In genomic region chr20:41632896-41633295, GRCh38 we compare ENCODE assay signal across 15 cellular contexts. TPM values are rescaled to one million over a fixed set of nuclear protein-coding genes. Genes with fewer than 3 reads are reported as not detected.
A peak's percentile ranks its signal among the peaks of the same experiment; 100 is the strongest.
DNase-seq lines count a peak whose midpoint lies in the region; ATAC-seq and TF ChIP-seq lines count a peak whose summit lies in the region.
"Had no signal": no experiment of that assay in that cellular context is flagged by ENCODE, and none has a peak within 500 bp of the region (broad histone marks: within the 10 kb centered on the region; RNA-seq: fewer than 3 reads in every experiment).

No MANE protein-coding gene starts in this region.

- intact Hi-C loops in activated CD8-positive, alpha-beta T cell treated with anti-CD3 and anti-CD28 coated beads for 36 hours (cut with micrococcal nuclease): no loop called here

- POLR2A ChIA-PET in activated CD8-positive, alpha-beta T cell treated with anti-CD3 and anti-CD28 coated beads for 36 hours (lab: Charles Lee): no interaction called here
- POLR2A ChIA-PET in activated CD8-positive, alpha-beta T cell treated with anti-CD3 and anti-CD28 coated beads, Interleukin-2, amount 10 ng/mL, durations not matched to agents 7 days and 5 days (lab: Charles Lee): no interaction called here

- DNase-seq in activated CD8-positive, alpha-beta T cell treated with anti-CD3 and anti-CD28 coated beads for 36 hours: no peak
- no peak for DNase-seq in activated CD8-positive, alpha-beta T cell treated with anti-CD3 and anti-CD28 coated beads, Interleukin-2, amount 10 ng/mL, durations not matched to agents 7 days and 5 days
- DNase-seq in NOMO-1 treated with dmso at 0.1 percent for 144 hours (lab: John Stamatoyannopoulos, UW; ENCODE audit: unreplicated experiment) (peak; percentile 78), epithelial cell of prostate (ENCODE audit: low read depth, low spot score) (peak; percentile 73), coronary artery (ENCODE audit: low spot score) (no peak), NCI-H2107 (lab: John Stamatoyannopoulos, UW) (no peak)
- DNase-seq in stimulated activated naive CD8-positive, alpha-beta T cell treated with anti-CD3 and anti-CD28 coated beads, Interleukin-15, amount 100 ng/mL, for 72 hours: no peak
- DNase-seq: activated T-cell treated with anti-CD3 and anti-CD28 coated beads, Interleukin-2, amount 50 U/mL, for 24 hours; H9; NCI-H1436; NK-92 treated with Interleukin-12 subunit alpha and Interleukin-12 subunit beta, amount 100 ng/mL, for 24 hours; T1000; transverse colon had no signal

- no peak overlapping the region for H3K4me3 ChIP-seq in coronary artery
- H3K4me3 ChIP-seq: gastroesophageal sphincter, transverse colon had no signal

- CTCF ChIA-PET in activated CD8-positive, alpha-beta T cell treated with anti-CD3 and anti-CD28 coated beads for 36 hours (lab: Charles Lee): interaction anchor here (1.0 kb wide), 1 partner anchor 138 kb away, joined by 3 read pairs; no protein-coding TSS in a partner anchor
- CTCF ChIA-PET in activated CD8-positive, alpha-beta T cell treated with anti-CD3 and anti-CD28 coated beads, Interleukin-2, amount 10 ng/mL, durations not matched to agents 7 days and 5 days (lab: Charles Lee): no interaction called here

- no peaks in the 10 kb centered on the region for H3K9me3 Mint-ChIP-seq in activated CD8-positive, alpha-beta T cell treated with anti-CD3 and anti-CD28 coated beads for 36 hours
- no peaks in the 10 kb centered on the region for H3K9me3 Mint-ChIP-seq in activated CD8-positive, alpha-beta T cell treated with anti-CD3 and anti-CD28 coated beads, Interleukin-2, amount 10 ng/mL, durations not matched to agents 7 days and 5 days (ENCODE audit: insufficient read depth)
- H3K9me3 Mint-ChIP-seq in stimulated activated naive CD8-positive, alpha-beta T cell treated with anti-CD3 and anti-CD28 coated beads, Interleukin-15, amount 100 ng/mL, for 72 hours: no peaks in the 10 kb centered on the region
- H3K9me3 Mint-ChIP-seq: activated T-cell treated with anti-CD3 and anti-CD28 coated beads, Interleukin-2, amount 50 U/mL, for 24 hours; H9 had no signal

- peaks cover 1% of the 10 kb centered on the region for H3K27me3 Mint-ChIP-seq in activated CD8-positive, alpha-beta T cell treated with anti-CD3 and anti-CD28 coated beads for 36 hours
- H3K27me3 Mint-ChIP-seq in activated CD8-positive, alpha-beta T cell treated with anti-CD3 and anti-CD28 coated beads, Interleukin-2, amount 10 ng/mL, durations not matched to agents 7 days and 5 days (ENCODE audit: low read depth): peaks cover 4% of the 10 kb centered on the region
- peaks cover 2% of the 10 kb centered on the region for H3K27me3 Mint-ChIP-seq in stimulated activated naive CD8-positive, alpha-beta T cell treated with anti-CD3 and anti-CD28 coated beads, Interleukin-15, amount 100 ng/mL, for 72 hours

- H3K27ac ChIP-seq in epithelial cell of prostate: no peak overlapping the region
- no peak overlapping the region for H3K27ac ChIP-seq in coronary artery
- H3K27ac ChIP-seq: gastroesophageal sphincter, transverse colon had no signal

- H3K4me1 Mint-ChIP-seq in activated CD8-positive, alpha-beta T cell treated with anti-CD3 and anti-CD28 coated beads for 36 hours (ENCODE audit: low read depth): no peaks in the 10 kb centered on the region
- H3K4me1 Mint-ChIP-seq in activated CD8-positive, alpha-beta T cell treated with anti-CD3 and anti-CD28 coated beads, Interleukin-2, amount 10 ng/mL, durations not matched to agents 7 days and 5 days (ENCODE audit: low read depth): no peaks in the 10 kb centered on the region
- no peaks in the 10 kb centered on the region for H3K4me1 Mint-ChIP-seq in stimulated activated naive CD8-positive, alpha-beta T cell treated with anti-CD3 and anti-CD28 coated beads, Interleukin-15, amount 100 ng/mL, for 72 hours

- peak; percentile 80 for ATAC-seq in activated CD8-positive, alpha-beta T cell treated with anti-CD3 and anti-CD28 coated beads for 36 hours
- no peak for ATAC-seq in activated CD8-positive, alpha-beta T cell treated with anti-CD3 and anti-CD28 coated beads, Interleukin-2, amount 10 ng/mL, durations not matched to agents 7 days and 5 days
- ATAC-seq in stimulated activated naive CD8-positive, alpha-beta T cell treated with anti-CD3 and anti-CD28 coated beads, Interleukin-15, amount 100 ng/mL, for 72 hours: peak; percentile 65
- no peak for ATAC-seq in HG03280 (IDR thresholded peaks at IDR 0.05; ENCODE audit: unreplicated experiment)
- ATAC-seq: gastroesophageal sphincter had no signal

- no peaks in the 10 kb centered on the region for H3K36me3 Mint-ChIP-seq in activated CD8-positive, alpha-beta T cell treated with anti-CD3 and anti-CD28 coated beads for 36 hours (ENCODE audit: low read depth)
- H3K36me3 Mint-ChIP-seq in activated CD8-positive, alpha-beta T cell treated with anti-CD3 and anti-CD28 coated beads, Interleukin-2, amount 10 ng/mL, durations not matched to agents 7 days and 5 days (ENCODE audit: low read depth): no peaks in the 10 kb centered on the region

- H3K4me3 Mint-ChIP-seq in activated CD8-positive, alpha-beta T cell treated with anti-CD3 and anti-CD28 coated beads for 36 hours: no peak overlapping the region
- H3K4me3 Mint-ChIP-seq in activated CD8-positive, alpha-beta T cell treated with anti-CD3 and anti-CD28 coated beads, Interleukin-2, amount 10 ng/mL, durations not matched to agents 7 days and 5 days: no peak overlapping the region
- no peak overlapping the region for H3K4me3 Mint-ChIP-seq in stimulated activated naive CD8-positive, alpha-beta T cell treated with anti-CD3 and anti-CD28 coated beads, Interleukin-15, amount 100 ng/mL, for 72 hours
- H3K4me3 Mint-ChIP-seq: activated T-cell treated with anti-CD3 and anti-CD28 coated beads, Interleukin-2, amount 50 U/mL, for 24 hours; H9 had no signal

- H3K27ac Mint-ChIP-seq in activated CD8-positive, alpha-beta T cell treated with anti-CD3 and anti-CD28 coated beads for 36 hours: no peak overlapping the region
- no peak overlapping the region for H3K27ac Mint-ChIP-seq in activated CD8-positive, alpha-beta T cell treated with anti-CD3 and anti-CD28 coated beads, Interleukin-2, amount 10 ng/mL, durations not matched to agents 7 days and 5 days
- H3K27ac Mint-ChIP-seq in stimulated activated naive CD8-positive, alpha-beta T cell treated with anti-CD3 and anti-CD28 coated beads, Interleukin-15, amount 100 ng/mL, for 72 hours: no peak overlapping the region
- H3K27ac Mint-ChIP-seq: activated T-cell treated with anti-CD3 and anti-CD28 coated beads, Interleukin-2, amount 50 U/mL, for 24 hours; H9 had no signal

- no peak for TF ChIP-seq CTCF in activated CD8-positive, alpha-beta T cell treated with anti-CD3 and anti-CD28 coated beads for 36 hours (IDR thresholded peaks at IDR 0.05)
- TF ChIP-seq CTCF in coronary artery (IDR thresholded peaks at IDR 0.05): no peak

RNA-seq across cellular contexts. Expression of gene CHD6, which starts 14.7 kb away (rescaled TPM):
- 10 to 100 TPM; 25.4 to 28.2 TPM for total RNA-seq in activated CD8-positive, alpha-beta T cell treated with anti-CD3 and anti-CD28 coated beads for 36 hours
- 10 to 100 TPM; 29.1 to 32.2 TPM for total RNA-seq in activated CD8-positive, alpha-beta T cell treated with anti-CD3 and anti-CD28 coated beads, Interleukin-2, amount 10 ng/mL, durations not matched to agents 7 days and 5 days

Comparison
In these comparisons a context has a peak if more than half of its experiments do, and no peak if none do; other contexts are left out.
1. ATAC-seq: peak in activated CD8-positive, alpha-beta T cell treated with anti-CD3 and anti-CD28 coated beads for 36 hours (single experiment) and stimulated activated naive CD8-positive, alpha-beta T cell treated with anti-CD3 and anti-CD28 coated beads, Interleukin-15, amount 100 ng/mL, for 72 hours (single experiment); none in activated CD8-positive, alpha-beta T cell treated with anti-CD3 and anti-CD28 coated beads, Interleukin-2, amount 10 ng/mL, durations not matched to agents 7 days and 5 days (single experiment) and HG03280 (single experiment).
2. DNase-seq: peak in NOMO-1 treated with dmso at 0.1 percent for 144 hours (single experiment) and epithelial cell of prostate (single experiment); none in activated CD8-positive, alpha-beta T cell treated with anti-CD3 and anti-CD28 coated beads for 36 hours (single experiment), activated CD8-positive, alpha-beta T cell treated with anti-CD3 and anti-CD28 coated beads, Interleukin-2, amount 10 ng/mL, durations not matched to agents 7 days and 5 days (single experiment), stimulated activated naive CD8-positive, alpha-beta T cell treated with anti-CD3 and anti-CD28 coated beads, Interleukin-15, amount 100 ng/mL, for 72 hours (0 of 2), coronary artery (single experiment) and NCI-H2107 (single experiment).